In genomic region chr10:30553018-30553624, GRCh38 we compare ENCODE assay signal across 12 cellular contexts.
DNase-seq lines count a peak whose midpoint lies in the region; ATAC-seq and TF ChIP-seq lines count a peak whose summit lies in the region.
"Had no signal": no experiment of that assay in that cellular context is flagged by ENCODE, and none has a peak within 500 bp of the region (broad histone marks: within the 10 kb centered on the region; RNA-seq: fewer than 3 reads in every experiment).

No MANE protein-coding gene starts in this region.

- TF ChIP-seq POLR2A in sigmoid colon (IDR thresholded peaks at IDR 0.05): no peak

- H3K9me3 ChIP-seq in right atrium auricular region: no peaks in the 10 kb centered on the region
- H3K9me3 ChIP-seq in sigmoid colon: no peaks in the 10 kb centered on the region
- H3K9me3 ChIP-seq in T-helper 17 cell (ENCODE audit: control insufficient read depth, low read length, poor library complexity, severe bottlenecking): no peaks in the 10 kb centered on the region

- intact Hi-C loops in sigmoid colon (cut with DNase I): no loop called here

- H3K27me3 ChIP-seq in right atrium auricular region: no peaks in the 10 kb centered on the region
- no peaks in the 10 kb centered on the region for H3K27me3 ChIP-seq in sigmoid colon

- H3K4me1 ChIP-seq in right atrium auricular region (peaks cover 0 to 17% of the 10 kb centered on the region in 2 donors), sigmoid colon (peaks cover 0 to 12% (median 5%) of the 10 kb centered on the region in 4 donors)

- H3K36me3 ChIP-seq in right atrium auricular region (no peaks in the 10 kb centered on the region), sigmoid colon (no peaks in the 10 kb centered on the region)

- H3K4me3 ChIP-seq in right atrium auricular region (no peak overlapping the region), sigmoid colon (no peak overlapping the region)

- peak; percentile 69 for ATAC-seq in WTC11
- ATAC-seq in activated T-helper 17 cell treated with anti-CD3 and anti-CD28 coated beads, Interleukin-2, amount 50 U/mL, for 72 hours (replicated peaks): no peak
- ATAC-seq in T-helper 17 cell: no peak

- TF ChIP-seq EP300 in sigmoid colon (IDR thresholded peaks at IDR 0.05): no peak

- POLR2A ChIA-PET in WTC11 (lab: Charles Lee): interaction anchor here (0.7 to 1.0 kb wide), 3 partner anchors 31 to 120 kb away, joined by 3 read pairs; no protein-coding TSS in a partner anchor

- H3K27ac Mint-ChIP-seq in WTC11 (peak overlapping the region; percentile 98), T-helper 17 cell (no peak overlapping the region)
- H3K27ac Mint-ChIP-seq in activated T-helper 17 cell treated with anti-CD3 and anti-CD28 coated beads, Interleukin-2, amount 50 U/mL, for 72 hours: no peak overlapping the region
- H3K27ac Mint-ChIP-seq: activated T-helper 2 cell treated with anti-CD3 and anti-CD28 coated beads, Interferon-gamma antibody, Interleukin-2, Interleukin-4, amounts not matched to agents 10 μg/mL and 5 μg/mL and 100 μg/mL, durations not matched to agents 14 hours and 24 hours and 36 hours had no signal

- DNase-seq in D341Med (ENCODE audit: low spot score): peak; percentile 53
- DNase-seq in WTC11 (ENCODE audit: low spot score): peak; percentile 76
- no peak for DNase-seq in right atrium auricular region (ENCODE audit: low spot score)
- DNase-seq in sigmoid colon: no peak
- DNase-seq in GF-D8 (lab: John Stamatoyannopoulos, UW): no peak
- no peak for DNase-seq in T-helper 17 cell
- no peak for DNase-seq in NCI-H2196 (lab: John Stamatoyannopoulos, UW; ENCODE audit: unreplicated experiment)
- DNase-seq: effector CD4-positive, alpha-beta T cell; stimulated activated CD4-positive, alpha-beta T cell treated with anti-CD3 and anti-CD28 coated beads, Interleukin-12 subunit alpha, Interleukin-12 subunit beta, amount 100 ng/mL, for 4 hours; stimulated activated naive CD4-positive, alpha-beta T cell had no signal

- peak overlapping the region; percentile 47 for H3K4me3 Mint-ChIP-seq in WTC11
- H3K4me3 Mint-ChIP-seq in activated T-helper 17 cell treated with anti-CD3 and anti-CD28 coated beads, Interleukin-2, amount 50 U/mL, for 72 hours: no peak overlapping the region
- H3K4me3 Mint-ChIP-seq in T-helper 17 cell: no peak overlapping the region

- H3K27ac ChIP-seq in right atrium auricular region (peak overlapping the region; percentile 69 to 84), sigmoid colon (peak overlapping the region; percentile 57 to 72 (median 62))

- CTCF ChIA-PET in WTC11 (lab: Charles Lee): interaction anchor here (0.5 to 2.8 kb wide), 12 partner anchors 11 to 194 kb away, joined by 3 to 17 read pairs (median 3); no protein-coding TSS in a partner anchor

- H3K27me3 Mint-ChIP-seq in WTC11 (ENCODE audit: low read depth) (no peaks in the 10 kb centered on the region), T-helper 17 cell (no peaks in the 10 kb centered on the region)
- H3K27me3 Mint-ChIP-seq in activated T-helper 17 cell treated with anti-CD3 and anti-CD28 coated beads, Interleukin-2, amount 50 U/mL, for 72 hours: no peaks in the 10 kb centered on the region

- peaks cover 41% of the 10 kb centered on the region for H3K4me1 Mint-ChIP-seq in WTC11
- no peaks in the 10 kb centered on the region for H3K4me1 Mint-ChIP-seq in activated T-helper 17 cell treated with anti-CD3 and anti-CD28 coated beads, Interleukin-2, amount 50 U/mL, for 72 hours
- H3K4me1 Mint-ChIP-seq in T-helper 17 cell: no peaks in the 10 kb centered on the region

- H3K36me3 Mint-ChIP-seq in WTC11 (no peaks in the 10 kb centered on the region), T-helper 17 cell (ENCODE audit: low read depth) (no peaks in the 10 kb centered on the region)
- no peaks in the 10 kb centered on the region for H3K36me3 Mint-ChIP-seq in activated T-helper 17 cell treated with anti-CD3 and anti-CD28 coated beads, Interleukin-2, amount 50 U/mL, for 72 hours (ENCODE audit: low read depth)

- WGBS in sigmoid colon, 2 donors: 63 to 80% methylated on average over 7 of the region's 7 CpGs

- no peaks in the 10 kb centered on the region for H3K9me3 Mint-ChIP-seq in WTC11
- H3K9me3 Mint-ChIP-seq in activated T-helper 17 cell treated with anti-CD3 and anti-CD28 coated beads, Interleukin-2, amount 50 U/mL, for 72 hours: no peaks in the 10 kb centered on the region
- H3K9me3 Mint-ChIP-seq: activated T-helper 2 cell treated with anti-CD3 and anti-CD28 coated beads, Interferon-gamma antibody, Interleukin-2, Interleukin-4, amounts not matched to agents 10 μg/mL and 5 μg/mL and 100 μg/mL, durations not matched to agents 14 hours and 24 hours and 36 hours had no signal

- TF ChIP-seq CTCF in WTC11 (IDR thresholded peaks at IDR 0.05) (no peak), right atrium auricular region (IDR thresholded peaks at IDR 0.05) (no peak), sigmoid colon (IDR thresholded peaks at IDR 0.05) (no peak)

TF ChIP-seq in WTC11, 78 proteins besides CTCF, POLR2A, EP300 and RAD21:
- peak; percentile 32; the same call in 1 of the 2 replicates for TF ChIP-seq SP1 (CRISPR knock-in tag; conservative IDR thresholded peaks at IDR 0.05)
- TF ChIP-seq NR3C1 (CRISPR knock-in tag; conservative IDR thresholded peaks at IDR 0.05; ENCODE audit: low read depth): no peak
- no peak for TF ChIP-seq FOXP1 (CRISPR knock-in tag; IDR thresholded peaks at IDR 0.05; ENCODE audit: borderline replicate concordance)

Comparison
In these comparisons a context has a peak if more than half of its experiments do, and no peak if none do; other contexts are left out.
1. DNase-seq: peak in D341Med (single experiment) and WTC11 (single experiment); none in right atrium auricular region (single experiment), sigmoid colon (single experiment), GF-D8 (single experiment), T-helper 17 cell (0 of 3) and NCI-H2196 (single experiment).